14 cellular contexts compared by ENCODE assay signal in genomic region chr5:123125172-123125508, GRCh38. TPM values are rescaled to one million over a fixed set of nuclear protein-coding genes. Genes with fewer than 3 reads are reported as not detected.
A peak's percentile ranks its signal among the peaks of the same experiment; 100 is the strongest.
DNase-seq lines count a peak whose midpoint lies in the region; ATAC-seq and TF ChIP-seq lines count a peak whose summit lies in the region.
"Had no signal": no experiment of that assay in that cellular context is flagged by ENCODE, and none has a peak within 500 bp of the region (broad histone marks: within the 10 kb centered on the region; RNA-seq: fewer than 3 reads in every experiment).

No MANE protein-coding gene starts in this region.

- no peak for DNase-seq in Right ventricle myocardium superior
- DNase-seq in left ventricle myocardium inferior, result no peak
- DNase-seq in NCI-H774 (lab: John Stamatoyannopoulos, UW), result peak; percentile 19
- peak; percentile 74 for DNase-seq in fibroblast of villous mesenchyme (ENCODE audit: low read depth)
- DNase-seq in HUDEP-2 (lab: John Stamatoyannopoulos, UW; ENCODE audit: unreplicated experiment in 76 of 76), result no peak
- no peak for DNase-seq in lower leg skin (ENCODE audit: low spot score in 2 of 2)
- DNase-seq in AML-193 (lab: John Stamatoyannopoulos, UW), result no peak
- DNase-seq: activated B cell treated with CpG ODN at 0.5 μM for 24 hours, dermis blood vessel endothelial cell, NCI-H2029, occipital lobe, thyroid gland had no signal

- no peaks in the 10 kb centered on the region for H3K36me3 ChIP-seq in left ventricle myocardium inferior
- H3K36me3 ChIP-seq: thyroid gland had no signal

- ATAC-seq in Right ventricle myocardium superior (ENCODE audit: poor library complexity) (peak; percentile 31), GM18909 (IDR thresholded peaks at IDR 0.05; ENCODE audit: poor library complexity, unreplicated experiment) (no peak)

- no peak for TF ChIP-seq POLR2A in lower leg skin (IDR thresholded peaks at IDR 0.05)

- TF ChIP-seq CTCF in left ventricle myocardium inferior (IDR thresholded peaks at IDR 0.05; ENCODE audit: borderline replicate concordance) (no peak), fibroblast of villous mesenchyme (IDR thresholded peaks at IDR 0.05; ENCODE audit: insufficient read depth, low read depth, low read length) (no peak), lower leg skin (IDR thresholded peaks at IDR 0.05) (no peak)

- no peaks in the 10 kb centered on the region for H3K27me3 ChIP-seq in left ventricle myocardium inferior (ENCODE audit: low read depth)
- H3K27me3 ChIP-seq: thyroid gland had no signal

- H3K9me3 ChIP-seq in left ventricle myocardium inferior (replicated peaks), result no peaks in the 10 kb centered on the region
- H3K9me3 ChIP-seq: thyroid gland had no signal

- 74 to 84% methylated on average over 1 of the region's 1 CpG for WGBS in lower leg skin, 2 donors

- no peaks in the 10 kb centered on the region for H3K4me1 ChIP-seq in left ventricle myocardium inferior
- H3K4me1 ChIP-seq: thyroid gland had no signal

- intact Hi-C loops in Right ventricle myocardium superior (cut with DNase I), result no loop called here
- intact Hi-C loops in left ventricle myocardium inferior (cut with micrococcal nuclease), result no loop called here
- intact Hi-C loops in lower leg skin (cut with DNase I; ENCODE audit: low total_unique reads), result no loop called here

- no peak overlapping the region for H3K27ac ChIP-seq in left ventricle myocardium inferior (replicated peaks)
- H3K27ac ChIP-seq: SK-N-MC, thyroid gland had no signal

- H3K4me3 ChIP-seq in left ventricle myocardium inferior, result no peak overlapping the region
- H3K4me3 ChIP-seq in fibroblast of villous mesenchyme (ENCODE audit: low read depth, low read length), result no peak overlapping the region
- no peak overlapping the region for H3K4me3 ChIP-seq in lower leg skin (ENCODE audit: low read depth, poor library complexity, severe bottlenecking)
- H3K4me3 ChIP-seq: SK-N-MC, thyroid gland had no signal

RNA-seq across cellular contexts. Expression of gene PRDM6, which starts 36.1 kb away (rescaled TPM):
- 0.75 TPM for total RNA-seq in Right ventricle myocardium superior
- 0.47 TPM for total RNA-seq in left ventricle myocardium inferior
- total RNA-seq in fibroblast of villous mesenchyme, result under 0.01 and 0.32 TPM in 2 replicates
- total RNA-seq in lower leg skin, result under 1 TPM in 3 of 4 donors, not detected in 1; 0.10 to 0.80 (median 0.16) TPM
- total RNA-seq: activated B cell treated with CpG ODN at 0.5 μM for 24 hours, dermis blood vessel endothelial cell had no signal

Comparison
In these comparisons a context has a peak if more than half of its experiments do, and no peak if none do; other contexts are left out.
1. DNase-seq: peak in NCI-H774 (single experiment) and fibroblast of villous mesenchyme (single experiment); none in Right ventricle myocardium superior (single experiment), left ventricle myocardium inferior (single experiment), HUDEP-2 (0 of 76), lower leg skin (0 of 2) and AML-193 (0 of 2).